ENCODE assay signal across 19 cellular contexts in genomic region chr20:36099106-36099505, GRCh38.
A peak's percentile ranks its signal among the peaks of the same experiment; 100 is the strongest.
DNase-seq lines count a peak whose midpoint lies in the region; ATAC-seq and TF ChIP-seq lines count a peak whose summit lies in the region.
"Had no signal": no experiment of that assay in that cellular context is flagged by ENCODE, and none has a peak within 500 bp of the region (broad histone marks: within the 10 kb centered on the region; RNA-seq: fewer than 3 reads in every experiment).

No MANE protein-coding gene starts in this region.

- peak; percentile 11 for DNase-seq in NCI-H1436 treated with DMSO at 0.1 percent for 48 hours (lab: John Stamatoyannopoulos, UW)
- DNase-seq in NCI-H1436 (lab: John Stamatoyannopoulos, UW), result no peak
- DNase-seq in GM13977 (ENCODE audit: low spot score), result no peak
- DNase-seq in NCI-H526 (lab: John Stamatoyannopoulos, UW), result no peak
- DNase-seq: DMS79; H9; HFFc6; NCI-H187 treated with DMSO at 0.1 percent for 48 hours; NCI-H2107; NCI-H748 treated with DMSO at 0.1 percent for 48 hours; NK-92 treated with Interleukin-12 subunit alpha and Interleukin-12 subunit beta, amount 100 ng/mL, for 24 hours; Peyer's patch had no signal

- no peaks in the 10 kb centered on the region for H3K9me3 Mint-ChIP-seq in dendritic cell treated with granulocyte-macrophage colony-stimulating factor and Interleukin-4, amounts not matched to agents 40 ng/mL and 50 ng/mL, for 4 days
- H3K9me3 Mint-ChIP-seq: H9, HFFc6 had no signal

- H3K27ac Mint-ChIP-seq in dendritic cell treated with granulocyte-macrophage colony-stimulating factor and Interleukin-4, amounts not matched to agents 40 ng/mL and 50 ng/mL, for 4 days, result peak overlapping the region; percentile 94
- H3K27ac Mint-ChIP-seq: H9, HFFc6 had no signal

- H3K9ac ChIP-seq in OCI-LY3 (ENCODE audit: low read length), result no peak overlapping the region; the same call in 1 of the 2 replicates

- H4K20me1 ChIP-seq in OCI-LY3 (ENCODE audit: insufficient read depth, low read length), result no peaks in the 10 kb centered on the region

- ATAC-seq in HG03108 (IDR thresholded peaks at IDR 0.05; ENCODE audit: unreplicated experiment) (no peak), GM19395 (IDR thresholded peaks at IDR 0.05; ENCODE audit: unreplicated experiment) (no peak)

- H3K36me3 ChIP-seq in OCI-LY3 (replicated peaks; ENCODE audit: low read depth, low read length), result no peaks in the 10 kb centered on the region
- H3K36me3 ChIP-seq: Peyer's patch, SJSA1 had no signal

- intact Hi-C loops in dendritic cell treated with granulocyte-macrophage colony-stimulating factor and Interleukin-4, amounts not matched to agents 40 ng/mL and 50 ng/mL, for 4 days (cut with micrococcal nuclease), result loop anchor here (2.0 kb wide), 1 partner anchor 48 kb away; no protein-coding TSS in a partner anchor

- H2AFZ ChIP-seq in OCI-LY3 (ENCODE audit: low read depth, low read length), result no peak overlapping the region

- no peaks in the 10 kb centered on the region for H3K79me2 ChIP-seq in OCI-LY3 (ENCODE audit: low read length)

- in situ Hi-C loops in GM13977 (cut with MboI; ENCODE audit: low pct_unique_long_range_greater_than_20kb, low sequenced_read_pairs, unreplicated experiment), result no loop called here

- H3K4me3 Mint-ChIP-seq in dendritic cell treated with granulocyte-macrophage colony-stimulating factor and Interleukin-4, amounts not matched to agents 40 ng/mL and 50 ng/mL, for 4 days, result no peak overlapping the region
- H3K4me3 Mint-ChIP-seq: H9, HFFc6 had no signal

- TF ChIP-seq CTCF in OCI-LY3 (IDR thresholded peaks at IDR 0.05; ENCODE audit: low read depth, low read length), result no peak
- TF ChIP-seq CTCF in GM13977 (IDR thresholded peaks at IDR 0.05; ENCODE audit: extremely low read depth, insufficient read depth, missing control alignments), result no peak

- no peak overlapping the region; the same call in 1 of the 2 replicates for H3K4me2 ChIP-seq in OCI-LY3 (ENCODE audit: low read length)

- no peak overlapping the region for H3K4me3 ChIP-seq in OCI-LY3 (ENCODE audit: low read length)
- H3K4me3 ChIP-seq: GM12878, Peyer's patch, SJSA1 had no signal

- H3K9me3 ChIP-seq in OCI-LY3 (ENCODE audit: insufficient read depth, low read length), result no peaks in the 10 kb centered on the region
- H3K9me3 ChIP-seq: Peyer's patch, SJSA1 had no signal

- peaks cover 24% of the 10 kb centered on the region for H3K27me3 Mint-ChIP-seq in dendritic cell treated with granulocyte-macrophage colony-stimulating factor and Interleukin-4, amounts not matched to agents 40 ng/mL and 50 ng/mL, for 4 days

- 0 out of 2 replicates have a peak, but pooled peaks cover 3% of the 10 kb centered on the region for H3K27me3 ChIP-seq in OCI-LY3 (ENCODE audit: low read depth, low read length)
- H3K27me3 ChIP-seq: Peyer's patch had no signal

- H3K36me3 Mint-ChIP-seq in dendritic cell treated with granulocyte-macrophage colony-stimulating factor and Interleukin-4, amounts not matched to agents 40 ng/mL and 50 ng/mL, for 4 days (ENCODE audit: low read depth), result no peaks in the 10 kb centered on the region

- peaks cover 72% of the 10 kb centered on the region for H3K4me1 Mint-ChIP-seq in dendritic cell treated with granulocyte-macrophage colony-stimulating factor and Interleukin-4, amounts not matched to agents 40 ng/mL and 50 ng/mL, for 4 days (ENCODE audit: low read depth)

- H3K27ac ChIP-seq in OCI-LY3 (ENCODE audit: low read length), result peak overlapping the region; percentile 86
- H3K27ac ChIP-seq: 22Rv1, SJSA1 had no signal

- H3K4me1 ChIP-seq in OCI-LY3 (ENCODE audit: low read length), result peaks cover 68% of the 10 kb centered on the region
